26 cellular contexts compared by ENCODE assay signal in genomic region chr2:30527411-30527810, GRCh38.
DNase-seq lines count a peak whose midpoint lies in the region; ATAC-seq and TF ChIP-seq lines count a peak whose summit lies in the region.
"Had no signal": no experiment of that assay in that cellular context is flagged by ENCODE, and none has a peak within 500 bp of the region (broad histone marks: within the 10 kb centered on the region; RNA-seq: fewer than 3 reads in every experiment).

No MANE protein-coding gene starts in this region.

- no peaks in the 10 kb centered on the region for H3K27me3 Mint-ChIP-seq in stimulated activated naive B cell treated with anti-CD40 and anti-IgM and Interleukin-4, amounts not matched to agents 10 μg/mL and 1 μg/mL and 100 μg/mL, for 72 hours
- H3K27me3 Mint-ChIP-seq: CD4-positive, alpha-beta T cell had no signal

- H3K27me3 ChIP-seq in adipocyte (replicated peaks; ENCODE audit: control insufficient read depth, insufficient read depth, low read length): no peaks in the 10 kb centered on the region
- H3K27me3 ChIP-seq: brain microvascular endothelial cell had no signal

- TF ChIP-seq CTCF in AG09309 (IDR thresholded peaks at IDR 0.05; ENCODE audit: control insufficient read depth, insufficient read depth, low read depth, low read length, missing control alignments) (no peak), fibroblast of mammary gland (conservative IDR thresholded peaks at IDR 0.05; ENCODE audit: control insufficient read depth, insufficient read depth, low read depth, low read length) (no peak)

- DNase-seq in AG09309 (ENCODE audit: low read depth) (peak; percentile 18), adipocyte (ENCODE audit: low read depth) (peak; percentile 44), fibroblast of mammary gland (ENCODE audit: low read depth) (peak; percentile 32), myocyte (ENCODE audit: low read depth) (peak; percentile 34), NCI-H2227 treated with DMSO at 0.1 percent for 48 hours (lab: John Stamatoyannopoulos, UW) (no peak), AML-193 (lab: John Stamatoyannopoulos, UW) (no peak)
- DNase-seq in stimulated activated naive B cell treated with anti-CD40 and anti-IgM and Interleukin-4, amounts not matched to agents 10 μg/mL and 1 μg/mL and 100 μg/mL, for 72 hours: no peak
- DNase-seq: activated CD4-positive, alpha-beta T cell treated with anti-CD3 and anti-CD28 coated beads, Interleukin-2, amount 50 U/mL, for 48 hours; activated T-cell treated with anti-CD3 and anti-CD28 coated beads, Interleukin-2, amount 50 U/mL, for 72 hours; brain microvascular endothelial cell; CD4-positive, alpha-beta T cell; cerebellar nuclear complex; head of caudate nucleus; midbrain; natural killer cell; NCI-H1092; NCI-H1694; NCI-H510A; nucleus accumbens; stimulated activated naive CD4-positive, alpha-beta T cell treated with Interleukin-2 at 50 U/mL for 16 hours; T-helper 2 cell had no signal

- H3K4me3 Mint-ChIP-seq in stimulated activated naive B cell treated with anti-CD40 and anti-IgM and Interleukin-4, amounts not matched to agents 10 μg/mL and 1 μg/mL and 100 μg/mL, for 72 hours: no peak overlapping the region
- H3K4me3 Mint-ChIP-seq: activated T-cell treated with anti-CD3 and anti-CD28 coated beads, Interleukin-2, amount 50 U/mL, for 72 hours; CD4-positive, alpha-beta T cell; natural killer cell had no signal

- peaks cover 4 to 7% of the 10 kb centered on the region in 2 donors for H3K9me3 Mint-ChIP-seq in stimulated activated naive B cell treated with anti-CD40 and anti-IgM and Interleukin-4, amounts not matched to agents 10 μg/mL and 1 μg/mL and 100 μg/mL, for 72 hours

- H3K36me3 ChIP-seq in adipocyte (ENCODE audit: control insufficient read depth, insufficient read depth, low read length, severe bottlenecking): no peaks in the 10 kb centered on the region
- H3K36me3 ChIP-seq: brain microvascular endothelial cell, thoracic aorta had no signal

- peaks cover 23 to 34% of the 10 kb centered on the region in 2 donors for H3K36me3 Mint-ChIP-seq in stimulated activated naive B cell treated with anti-CD40 and anti-IgM and Interleukin-4, amounts not matched to agents 10 μg/mL and 1 μg/mL and 100 μg/mL, for 72 hours

- H3K9me3 ChIP-seq in adipocyte (ENCODE audit: control insufficient read depth, low read length): peaks cover 3% of the 10 kb centered on the region

- H3K9ac ChIP-seq in adipocyte (ENCODE audit: low read length): no peak overlapping the region

- peaks cover 3 to 4% of the 10 kb centered on the region in 2 donors for H3K4me1 Mint-ChIP-seq in stimulated activated naive B cell treated with anti-CD40 and anti-IgM and Interleukin-4, amounts not matched to agents 10 μg/mL and 1 μg/mL and 100 μg/mL, for 72 hours
- H3K4me1 Mint-ChIP-seq: natural killer cell had no signal

- peaks cover 16% of the 10 kb centered on the region for H3K4me1 ChIP-seq in adipocyte (ENCODE audit: control insufficient read depth, insufficient read depth, low read length)

- ATAC-seq in stimulated activated naive B cell treated with anti-CD40 and anti-IgM and Interleukin-4, amounts not matched to agents 10 μg/mL and 1 μg/mL and 100 μg/mL, for 72 hours (replicated peaks): no peak
- ATAC-seq in HG03095 (IDR thresholded peaks at IDR 0.05; ENCODE audit: unreplicated experiment): no peak
- ATAC-seq: activated CD4-positive, CD25-positive, alpha-beta regulatory T cell treated with anti-CD3 and anti-CD28 coated beads, Interleukin-2, amount 50 U/mL, for 24 hours; activated T-cell treated with anti-CD3 and anti-CD28 coated beads, Interleukin-2, amount 50 U/mL, for 72 hours; natural killer cell; Right ventricle myocardium inferior had no signal

- H3K27ac Mint-ChIP-seq in stimulated activated naive B cell treated with anti-CD40 and anti-IgM and Interleukin-4, amounts not matched to agents 10 μg/mL and 1 μg/mL and 100 μg/mL, for 72 hours: no peak overlapping the region
- H3K27ac Mint-ChIP-seq: activated T-cell treated with anti-CD3 and anti-CD28 coated beads, Interleukin-2, amount 50 U/mL, for 72 hours; CD4-positive, alpha-beta T cell; natural killer cell had no signal

- H3K4me3 ChIP-seq in AG09309 (ENCODE audit: control insufficient read depth, low read depth, low read length) (no peak overlapping the region), adipocyte (ENCODE audit: low read length) (no peak overlapping the region), fibroblast of mammary gland (ENCODE audit: control insufficient read depth, low read depth, low read length) (no peak overlapping the region)
- H3K4me3 ChIP-seq: skin epidermis, thoracic aorta had no signal

Comparison
In these comparisons a context has a peak if more than half of its experiments do, and no peak if none do; other contexts are left out.
1. DNase-seq: peak in AG09309 (single experiment), adipocyte (single experiment), fibroblast of mammary gland (single experiment) and myocyte (single experiment); none in stimulated activated naive B cell treated with anti-CD40 and anti-IgM and Interleukin-4, amounts not matched to agents 10 μg/mL and 1 μg/mL and 100 μg/mL, for 72 hours (single experiment), NCI-H2227 treated with DMSO at 0.1 percent for 48 hours (single experiment) and AML-193 (0 of 2).